In genomic region chr13:105670179-105671015, GRCh38 we compare ENCODE assay signal across 12 cellular contexts.
"Had no signal": no experiment of that assay in that cellular context is flagged by ENCODE, and none has a peak within 500 bp of the region (broad histone marks: within the 10 kb centered on the region; RNA-seq: fewer than 3 reads in every experiment).

No MANE protein-coding gene starts in this region.

- H3K27ac ChIP-seq: adrenal gland, epithelial cell of prostate, stomach, uterus had no signal

- H3K4me1 ChIP-seq: adrenal gland, stomach, uterus had no signal

- DNase-seq: activated naive CD4-positive, alpha-beta T cell treated with anti-CD3 and anti-CD28 coated beads, Interleukin-2, amount 50 U/mL, for 16 hours; adrenal gland; effector memory CD8-positive, alpha-beta T cell; hippocampal formation; left ventricle myocardium superior; mesendoderm; stimulated activated CD4-positive, alpha-beta T cell treated with anti-CD3 and anti-CD28 coated beads, Interleukin-15, amount 100 ng/mL, for 24 hours; stimulated activated CD4-positive, alpha-beta T cell treated with anti-CD3 and anti-CD28 coated beads, Interleukin-4, amount 100 ng/mL, for 4 hours; stomach; uterus had no signal

- H3K4me3 ChIP-seq: adrenal gland, stomach, uterus had no signal

- H3K9me3 ChIP-seq: adrenal gland, stomach, uterus had no signal

- ATAC-seq: activated CD4-positive, CD25-positive, alpha-beta regulatory T cell treated with anti-CD3 and anti-CD28 coated beads, Interleukin-2, amount 50 U/mL, for 24 hours; effector memory CD8-positive, alpha-beta T cell; left ventricle myocardium superior had no signal

- H3K36me3 ChIP-seq: adrenal gland, stomach, uterus had no signal

- H3K27me3 ChIP-seq: adrenal gland, stomach, uterus had no signal
